18 cellular contexts compared by ENCODE assay signal in genomic region chr15:98663045-98663444, GRCh38. TPM values are rescaled to one million over a fixed set of nuclear protein-coding genes. Genes with fewer than 3 reads are reported as not detected.
A peak's percentile ranks its signal among the peaks of the same experiment; 100 is the strongest.
DNase-seq lines count a peak whose midpoint lies in the region; ATAC-seq and TF ChIP-seq lines count a peak whose summit lies in the region.
"Had no signal": no experiment of that assay in that cellular context is flagged by ENCODE, and none has a peak within 500 bp of the region (broad histone marks: within the 10 kb centered on the region; RNA-seq: fewer than 3 reads in every experiment).

No MANE protein-coding gene starts in this region.

- H3K27ac ChIP-seq in VCaP = peak overlapping the region; percentile 16
- H3K27ac ChIP-seq in mesendoderm (ENCODE audit: low read depth, low read length) = no peak overlapping the region
- H3K27ac ChIP-seq in thyroid gland = peak overlapping the region; percentile 51 to 85 (median 56)

- H3K4me1 ChIP-seq in mesendoderm (ENCODE audit: control insufficient read depth, low read depth, low read length) (peaks cover 8% of the 10 kb centered on the region), thyroid gland (peaks cover 29 to 44% of the 10 kb centered on the region in 2 donors)

- TF ChIP-seq POLR2A in thyroid gland (IDR thresholded peaks at IDR 0.05) = no peak

- H4K5ac ChIP-seq in mesendoderm (ENCODE audit: low read length) = no peak overlapping the region

- no peak overlapping the region for H2BK120ac ChIP-seq in mesendoderm (ENCODE audit: low read depth, low read length)

- peak overlapping the region; percentile 2 to 7 for H3K27ac Mint-ChIP-seq in activated naive CD4-positive, alpha-beta T cell treated with anti-CD3 and anti-CD28 coated beads, Interleukin-2, amount 50 U/mL, for 72 hours
- H3K27ac Mint-ChIP-seq in activated naive CD4-positive, alpha-beta T cell treated with anti-CD3 and anti-CD28 coated beads, Interleukin-2, amount 10 ng/mL, durations not matched to agents 7 days and 5 days = no peak overlapping the region
- H3K27ac Mint-ChIP-seq in activated CD4-positive, alpha-beta T cell treated with anti-CD3 and anti-CD28 coated beads for 36 hours = no peak overlapping the region

- H3K4ac ChIP-seq in mesendoderm (ENCODE audit: low read depth, low read length) = no peak overlapping the region

- ATAC-seq in activated naive CD4-positive, alpha-beta T cell treated with anti-CD3 and anti-CD28 coated beads, Interleukin-2, amount 50 U/mL, for 72 hours = no peak
- no peak for ATAC-seq in HG03460 (IDR thresholded peaks at IDR 0.05; ENCODE audit: unreplicated experiment)
- no peak for ATAC-seq in activated CD4-positive, alpha-beta T cell treated with anti-CD3 and anti-CD28 coated beads for 36 hours

- no CpG with 5 or more reads among the region's 6 CpGs for WGBS in mesendoderm (ENCODE audit: extremely low coverage, insufficient coverage, low lambda C conversion rate)
- 71% methylated on average over 6 of the region's 6 CpGs for WGBS in thyroid gland, 2 donors

- H4K8ac ChIP-seq in mesendoderm (ENCODE audit: low read depth, low read length) = no peak overlapping the region

- peaks cover 28% of the 10 kb centered on the region for H3K79me1 ChIP-seq in mesendoderm (ENCODE audit: low read length)

- POLR2A ChIA-PET in activated CD4-positive, alpha-beta T cell treated with anti-CD3 and anti-CD28 coated beads for 36 hours (lab: Charles Lee) = no interaction called here

- no peaks in the 10 kb centered on the region for H3K36me3 Mint-ChIP-seq in activated naive CD4-positive, alpha-beta T cell treated with anti-CD3 and anti-CD28 coated beads, Interleukin-2, amount 50 U/mL, for 72 hours
- H3K36me3 Mint-ChIP-seq in activated naive CD4-positive, alpha-beta T cell treated with anti-CD3 and anti-CD28 coated beads, Interleukin-2, amount 10 ng/mL, durations not matched to agents 7 days and 5 days = no peaks in the 10 kb centered on the region
- H3K36me3 Mint-ChIP-seq in activated CD4-positive, alpha-beta T cell treated with anti-CD3 and anti-CD28 coated beads for 36 hours (ENCODE audit: low read depth) = no peaks in the 10 kb centered on the region

- H3K27me3 ChIP-seq in mesendoderm (ENCODE audit: insufficient read depth, low read length, poor library complexity) = no peaks in the 10 kb centered on the region
- H3K27me3 ChIP-seq in thyroid gland = no peaks in the 10 kb centered on the region

- H2BK15ac ChIP-seq in mesendoderm (replicated peaks; ENCODE audit: low read depth) = no peak overlapping the region

- intact Hi-C loops in thyroid gland (cut with DNase I) = no loop called here
- intact Hi-C loops in activated CD4-positive, alpha-beta T cell treated with anti-CD3 and anti-CD28 coated beads for 36 hours (cut with DNase I, micrococcal nuclease) = no loop called here

- H3K56ac ChIP-seq in mesendoderm (ENCODE audit: low read length) = peak overlapping the region; percentile 15

- peaks cover 16% of the 10 kb centered on the region for H3K4me1 Mint-ChIP-seq in activated naive CD4-positive, alpha-beta T cell treated with anti-CD3 and anti-CD28 coated beads, Interleukin-2, amount 10 ng/mL, durations not matched to agents 7 days and 5 days
- peaks cover 49% of the 10 kb centered on the region for H3K4me1 Mint-ChIP-seq in activated CD4-positive, alpha-beta T cell treated with anti-CD3 and anti-CD28 coated beads for 36 hours

- H2BK5ac ChIP-seq in mesendoderm (ENCODE audit: low read length) = no peak overlapping the region

- H3K23ac ChIP-seq in mesendoderm (ENCODE audit: low read length) = no peak overlapping the region

- H3K4me3 ChIP-seq in mesendoderm (ENCODE audit: low read length) = no peak overlapping the region
- H3K4me3 ChIP-seq in thyroid gland (replicated peaks in 1 of 3) = no peak overlapping the region

- H3K9me3 Mint-ChIP-seq in activated naive CD4-positive, alpha-beta T cell treated with anti-CD3 and anti-CD28 coated beads, Interleukin-2, amount 50 U/mL, for 72 hours = no peaks in the 10 kb centered on the region
- H3K9me3 Mint-ChIP-seq in activated naive CD4-positive, alpha-beta T cell treated with anti-CD3 and anti-CD28 coated beads, Interleukin-2, amount 10 ng/mL, durations not matched to agents 7 days and 5 days = no peaks in the 10 kb centered on the region
- H3K9me3 Mint-ChIP-seq in activated CD4-positive, alpha-beta T cell treated with anti-CD3 and anti-CD28 coated beads for 36 hours (ENCODE audit: low read depth) = no peaks in the 10 kb centered on the region

- H3K36me3 ChIP-seq in mesendoderm (ENCODE audit: control insufficient read depth, insufficient read depth, low read length) = no peaks in the 10 kb centered on the region
- H3K36me3 ChIP-seq in thyroid gland = no peaks in the 10 kb centered on the region

- H3K9me3 ChIP-seq in thyroid gland = no peaks in the 10 kb centered on the region

- DNase-seq in activated naive CD4-positive, alpha-beta T cell treated with anti-CD3 and anti-CD28 coated beads, Interleukin-2, amount 50 U/mL, for 72 hours (ENCODE audit: low spot score in 2 of 2) = no peak
- DNase-seq in activated naive CD4-positive, alpha-beta T cell treated with anti-CD3 and anti-CD28 coated beads, Interleukin-2, amount 10 ng/mL, durations not matched to agents 7 days and 5 days = no peak
- DNase-seq in mesendoderm = no peak
- DNase-seq in thyroid gland = no peak
- DNase-seq in T1000 (lab: John Stamatoyannopoulos, UW) = no peak
- no peak for DNase-seq in activated CD4-positive, alpha-beta T cell treated with anti-CD3 and anti-CD28 coated beads for 36 hours
- DNase-seq: 8988T, Calu3, DMS79, GOT3, Karpas-422, NCI-H1930, NCI-H2171, NCI-H510A, NCI-H82, Right ventricle myocardium superior had no signal

- CTCF ChIA-PET in activated naive CD4-positive, alpha-beta T cell treated with anti-CD3 and anti-CD28 coated beads, Interleukin-2, amount 10 ng/mL, durations not matched to agents 7 days and 5 days (lab: Charles Lee) = interaction anchor here (1.0 to 1.1 kb wide), 2 partner anchors 42 to 188 kb away, joined by 3 read pairs; no protein-coding TSS in a partner anchor
- CTCF ChIA-PET in activated CD4-positive, alpha-beta T cell treated with anti-CD3 and anti-CD28 coated beads for 36 hours (lab: Charles Lee) = interaction anchor here (0.6 kb wide), 1 partner anchor 16 kb away, joined by 3 read pairs; no protein-coding TSS in a partner anchor

- peaks cover 4% of the 10 kb centered on the region for H3K27me3 Mint-ChIP-seq in activated naive CD4-positive, alpha-beta T cell treated with anti-CD3 and anti-CD28 coated beads, Interleukin-2, amount 10 ng/mL, durations not matched to agents 7 days and 5 days
- no peaks in the 10 kb centered on the region for H3K27me3 Mint-ChIP-seq in activated CD4-positive, alpha-beta T cell treated with anti-CD3 and anti-CD28 coated beads for 36 hours

- H3K9ac ChIP-seq in mesendoderm (ENCODE audit: low read length) = no peak overlapping the region

- H3K79me2 ChIP-seq in mesendoderm (ENCODE audit: control insufficient read depth, insufficient read depth, low read length) = peaks cover 90% of the 10 kb centered on the region

- no peak overlapping the region for H3K4me3 Mint-ChIP-seq in activated naive CD4-positive, alpha-beta T cell treated with anti-CD3 and anti-CD28 coated beads, Interleukin-2, amount 10 ng/mL, durations not matched to agents 7 days and 5 days
- H3K4me3 Mint-ChIP-seq in activated CD4-positive, alpha-beta T cell treated with anti-CD3 and anti-CD28 coated beads for 36 hours = no peak overlapping the region

- TF ChIP-seq CTCF in VCaP (conservative IDR thresholded peaks at IDR 0.05) (no peak), thyroid gland (IDR thresholded peaks at IDR 0.05) (no peak)

- H2AK5ac ChIP-seq in mesendoderm (ENCODE audit: low read length) = no peak overlapping the region

- no peak overlapping the region for H3K4me2 ChIP-seq in mesendoderm (ENCODE audit: low read length)

- no peak overlapping the region for H3K18ac ChIP-seq in mesendoderm (ENCODE audit: low read length)

RNA-seq across cellular contexts. Expression of gene IGF1R, which starts 14.7 kb away (rescaled TPM):
- 10 to 100 TPM; 35.6 to 39.4 TPM for total RNA-seq in activated naive CD4-positive, alpha-beta T cell treated with anti-CD3 and anti-CD28 coated beads, Interleukin-2, amount 50 U/mL, for 72 hours
- polyA plus RNA-seq in mesendoderm (2013, experiment 1 of 2) = 42.5 TPM
- polyA plus RNA-seq in mesendoderm (2013, experiment 2 of 2) = 43.6 TPM
- total RNA-seq in thyroid gland = 100 to 1,000 TPM in 2 of 4 donors, 10 to 100 TPM in 2; 51.5 to 146 (median 89.6) TPM
- 10 to 100 TPM; 26.3 to 43.7 TPM for total RNA-seq in activated CD4-positive, alpha-beta T cell treated with anti-CD3 and anti-CD28 coated beads for 36 hours

Comparison
In these comparisons a context has a peak if more than half of its experiments do, and no peak if none do; other contexts are left out.
1. H3K27ac Mint-ChIP-seq: peak in activated naive CD4-positive, alpha-beta T cell treated with anti-CD3 and anti-CD28 coated beads, Interleukin-2, amount 50 U/mL, for 72 hours (2 of 2); none in activated naive CD4-positive, alpha-beta T cell treated with anti-CD3 and anti-CD28 coated beads, Interleukin-2, amount 10 ng/mL, durations not matched to agents 7 days and 5 days (single experiment) and activated CD4-positive, alpha-beta T cell treated with anti-CD3 and anti-CD28 coated beads for 36 hours (single experiment).